ENCODE assay signal across 1 cellular context in genomic region chr5:31361906-31362900, GRCh38.
TF ChIP-seq lines count a peak whose summit lies in the region.

No MANE protein-coding gene starts in this region.

TF ChIP-seq in WTC11, 78 proteins besides CTCF, POLR2A, EP300 and RAD21 (continued from another document):
- TF ChIP-seq CDX4 (CRISPR knock-in tag; IDR thresholded peaks at IDR 0.05; ENCODE audit: borderline replicate concordance) (no peak), PREB (CRISPR knock-in tag; IDR thresholded peaks at IDR 0.05; ENCODE audit: borderline replicate concordance) (no peak), GRHL2 (CRISPR knock-in tag; IDR thresholded peaks at IDR 0.05; ENCODE audit: insufficient replicate concordance, severe bottlenecking) (no peak), ZNF416 (CRISPR knock-in tag; IDR thresholded peaks at IDR 0.05) (no peak), USF2 (CRISPR knock-in tag; IDR thresholded peaks at IDR 0.05) (no peak), ZSCAN18 (CRISPR knock-in tag; IDR thresholded peaks at IDR 0.05) (peak; percentile 97), AR (CRISPR knock-in tag; IDR thresholded peaks at IDR 0.05) (no peak; the same call in 1 of the 2 replicates), HMGA2 (CRISPR knock-in tag; IDR thresholded peaks at IDR 0.05) (no peak), TCF7 (CRISPR knock-in tag; IDR thresholded peaks at IDR 0.05; ENCODE audit: low read depth) (no peak), TEAD1 (CRISPR knock-in tag; IDR thresholded peaks at IDR 0.05) (no peak), ZNF671 (CRISPR knock-in tag; IDR thresholded peaks at IDR 0.05) (no peak), FOXJ3 (CRISPR knock-in tag; IDR thresholded peaks at IDR 0.05; ENCODE audit: borderline replicate concordance) (no peak), STAT6 (CRISPR knock-in tag; conservative IDR thresholded peaks at IDR 0.05; ENCODE audit: low read depth) (no peak), RELA (CRISPR knock-in tag; IDR thresholded peaks at IDR 0.05; ENCODE audit: borderline replicate concordance) (no peak), MLX (CRISPR knock-in tag; IDR thresholded peaks at IDR 0.05) (no peak), E2F1 (CRISPR knock-in tag; IDR thresholded peaks at IDR 0.05) (no peak), MAX (CRISPR knock-in tag; IDR thresholded peaks at IDR 0.05) (no peak), MXD4 (CRISPR knock-in tag; IDR thresholded peaks at IDR 0.05; ENCODE audit: borderline replicate concordance) (peak; percentile 95), ERG (CRISPR knock-in tag; IDR thresholded peaks at IDR 0.05) (peak; percentile 47; the same call in 1 of the 2 replicates)
